25 cellular contexts compared by ENCODE assay signal in the genomic region with DNA sequence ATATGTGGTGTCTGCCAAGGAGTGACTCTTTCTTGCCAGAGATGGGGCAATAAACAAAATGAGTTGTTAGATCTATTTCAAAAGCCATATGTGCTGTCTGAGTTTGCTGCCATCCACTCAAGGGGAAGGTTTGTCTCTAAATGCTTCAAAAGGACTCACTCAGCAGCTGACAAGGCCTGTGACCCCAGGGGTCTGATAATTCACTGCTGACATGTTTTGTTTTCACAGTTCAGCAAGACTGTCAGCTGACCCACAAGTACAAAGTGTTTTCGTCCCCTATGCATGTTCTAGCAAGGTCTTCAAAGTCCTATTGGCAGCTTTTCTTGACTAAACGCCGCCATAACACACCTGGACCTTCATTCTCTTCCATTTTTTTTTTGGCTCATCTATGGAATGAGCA. TPM values are rescaled to one million over a fixed set of nuclear protein-coding genes. Genes with fewer than 3 reads are reported as not detected.
DNase-seq lines count a peak whose midpoint lies in the region; ATAC-seq and TF ChIP-seq lines count a peak whose summit lies in the region.
"Had no signal": no experiment of that assay in that cellular context is flagged by ENCODE, and none has a peak within 500 bp of the region (broad histone marks: within the 10 kb centered on the region; RNA-seq: fewer than 3 reads in every experiment).

No MANE protein-coding gene starts in this region.

- TF ChIP-seq CTCF in IMR-90 (conservative IDR thresholded peaks at IDR 0.05; ENCODE audit: low read depth, low read length), result no peak
- no peak for TF ChIP-seq CTCF in endodermal cell (conservative IDR thresholded peaks at IDR 0.05)
- no peak for TF ChIP-seq CTCF in nephron progenitor cell (IDR thresholded peaks at IDR 0.05)
- TF ChIP-seq CTCF in uterus (IDR thresholded peaks at IDR 0.05), result no peak

- H3K36me3 Mint-ChIP-seq in endodermal cell (ENCODE audit: low read depth) (no peaks in the 10 kb centered on the region), nephron progenitor cell (ENCODE audit: low read depth) (peaks cover 19% of the 10 kb centered on the region)
- H3K36me3 Mint-ChIP-seq: mesothelial cell of epicardium had no signal

- H3K4me1 ChIP-seq in IMR-90 (ENCODE audit: control insufficient read depth, insufficient read depth, low read length) (no peaks in the 10 kb centered on the region), endodermal cell (ENCODE audit: control insufficient read depth, insufficient read depth, low read length) (peaks cover 13% of the 10 kb centered on the region), uterus (no peaks in the 10 kb centered on the region)
- H3K4me1 ChIP-seq: HAP-1, left ventricle myocardium inferior, right lobe of liver had no signal

- H2BK5ac ChIP-seq in IMR-90 (ENCODE audit: low read depth, low read length, poor library complexity, severe bottlenecking), result no peak overlapping the region

- no peak overlapping the region for H2AK5ac ChIP-seq in IMR-90 (ENCODE audit: low read depth, low read length)

- H3K27me3 Mint-ChIP-seq in endodermal cell (ENCODE audit: insufficient read depth) (no peaks in the 10 kb centered on the region), nephron progenitor cell (ENCODE audit: low read depth, poor library complexity) (no peaks in the 10 kb centered on the region)
- H3K27me3 Mint-ChIP-seq: CD4-positive, CD25-positive, alpha-beta regulatory T cell; dendritic cell treated with granulocyte-macrophage colony-stimulating factor and Interleukin-4, amounts not matched to agents 40 ng/mL and 50 ng/mL, for 4 days; naive thymus-derived CD8-positive, alpha-beta T cell had no signal

- no peak overlapping the region for H3K4ac ChIP-seq in IMR-90 (ENCODE audit: low read depth, low read length)

- no peak overlapping the region for H4K8ac ChIP-seq in IMR-90 (ENCODE audit: low read depth in 2 of 2, low read length in 2 of 2)

- dilution Hi-C loops in IMR-90 (cut with HindIII; ENCODE audit: low sequenced_read_pairs, unreplicated experiment), result no loop called here

- no peak for TF ChIP-seq POLR2A in IMR-90 (IDR thresholded peaks at IDR 0.05; ENCODE audit: low read depth, low read length)
- TF ChIP-seq POLR2A in uterus (IDR thresholded peaks at IDR 0.05), result no peak

- H3K27me3 ChIP-seq in IMR-90 (ENCODE audit: control insufficient read depth, insufficient read depth, low read length), result no peaks in the 10 kb centered on the region
- no peaks in the 10 kb centered on the region for H3K27me3 ChIP-seq in endodermal cell (ENCODE audit: control insufficient read depth, insufficient read depth, low read length, poor library complexity, severe bottlenecking)
- no peaks in the 10 kb centered on the region for H3K27me3 ChIP-seq in uterus
- H3K27me3 ChIP-seq: right lobe of liver had no signal

- no peaks in the 10 kb centered on the region for H3K36me3 ChIP-seq in IMR-90 (ENCODE audit: control insufficient read depth, insufficient read depth, low read length)
- H3K36me3 ChIP-seq in endodermal cell (ENCODE audit: control insufficient read depth, insufficient read depth, low read length), result no peaks in the 10 kb centered on the region
- H3K36me3 ChIP-seq in uterus, result no peaks in the 10 kb centered on the region
- H3K36me3 ChIP-seq: HAP-1, left ventricle myocardium inferior, right lobe of liver, thoracic aorta had no signal

- no peak overlapping the region for H3K27ac ChIP-seq in IMR-90 (ENCODE audit: insufficient read depth, low read length)
- H3K27ac ChIP-seq in endodermal cell (ENCODE audit: low read depth, low read length), result no peak overlapping the region
- H3K27ac ChIP-seq in uterus, result no peak overlapping the region
- H3K27ac ChIP-seq: left ventricle myocardium inferior, right lobe of liver, thoracic aorta had no signal

- intact Hi-C loops in IMR-90 (cut with micrococcal nuclease), result no loop called here
- intact Hi-C loops in uterus (cut with DNase I; ENCODE audit: low total_unique reads), result no loop called here

- WGBS in IMR-90 (ENCODE audit: extremely low coverage in 2 of 2, insufficient read length in 1 of 2), 2 experiments, result 56% methylated on average over 2 of the region's 3 CpGs; no CpG with 5 or more reads in 1 of the 2 experiments
- WGBS in endodermal cell (ENCODE audit: insufficient coverage in 1 of 2, insufficient read length in 1 of 2), 2 experiments, result 60 to 75% methylated on average over 3 of the region's 3 CpGs

- no peak for ATAC-seq in IMR-90 (ENCODE audit: low read depth)
- ATAC-seq in GM21825 (IDR thresholded peaks at IDR 0.05; ENCODE audit: unreplicated experiment), result no peak
- no peak for ATAC-seq in GM18867 (IDR thresholded peaks at IDR 0.05; ENCODE audit: unreplicated experiment)
- ATAC-seq: naive thymus-derived CD8-positive, alpha-beta T cell; right lobe of liver; Right ventricle myocardium inferior; stimulated activated naive CD8-positive, alpha-beta T cell treated with anti-CD3 and anti-CD28 coated beads, Interleukin-15, Interleukin-2, amounts not matched to agents 100 U/mL and 50 U/mL, for 24 hours had no signal

- H3K18ac ChIP-seq in IMR-90 (ENCODE audit: low read depth, low read length), result no peak overlapping the region

- no peak overlapping the region for H3K14ac ChIP-seq in IMR-90 (replicated peaks; ENCODE audit: low read depth, low read length)

- H3K27ac Mint-ChIP-seq in endodermal cell (no peak overlapping the region), nephron progenitor cell (peak overlapping the region; percentile 46)
- H3K27ac Mint-ChIP-seq: activated naive CD4-positive, alpha-beta T cell treated with anti-CD3 and anti-CD28 coated beads for 36 hours; CD4-positive, CD25-positive, alpha-beta regulatory T cell; dendritic cell treated with granulocyte-macrophage colony-stimulating factor and Interleukin-4, amounts not matched to agents 40 ng/mL and 50 ng/mL, for 4 days had no signal

- H3K4me3 ChIP-seq in IMR-90 (ENCODE audit: insufficient read depth, low read depth, low read length) (no peak overlapping the region), endodermal cell (ENCODE audit: low read length) (peak overlapping the region; percentile 4), uterus (no peak overlapping the region)
- H3K4me3 ChIP-seq: HAP-1, left ventricle myocardium inferior, right lobe of liver, thoracic aorta had no signal

- H3K9me3 ChIP-seq in IMR-90 (ENCODE audit: control insufficient read depth, insufficient read depth, low read length) (no peaks in the 10 kb centered on the region), endodermal cell (ENCODE audit: control insufficient read depth, low read length) (no peaks in the 10 kb centered on the region), uterus (no peaks in the 10 kb centered on the region)
- H3K9me3 ChIP-seq: HAP-1, left ventricle myocardium inferior, right lobe of liver, thoracic aorta had no signal

- no peak overlapping the region for H2AK9ac ChIP-seq in IMR-90 (replicated peaks; ENCODE audit: low read depth, low read length, poor library complexity)

- H3K23ac ChIP-seq in IMR-90 (ENCODE audit: low read depth, low read length), result no peak overlapping the region

- H4K5ac ChIP-seq in IMR-90 (ENCODE audit: low read depth, low read length), result no peak overlapping the region

- BruUV-seq in IMR-90 (replicated peaks; lab: Mats Ljungman, UMichigan), result no TSS peak

- H4K91ac ChIP-seq in IMR-90 (ENCODE audit: insufficient read depth, low read depth, low read length), result no peak overlapping the region

- POLR2A ChIA-PET in IMR-90 (lab: Charles Lee; ENCODE audit: unreplicated experiment), result no interaction called here

- CTCF ChIA-PET in IMR-90 (lab: Yijun Ruan, JAX), result interaction anchor here (0.6 kb wide), 1 partner anchor 668 kb away, joined by 4 read pairs; no protein-coding TSS in a partner anchor

- H3K4me1 Mint-ChIP-seq in endodermal cell (peaks cover 31% of the 10 kb centered on the region), nephron progenitor cell (peaks cover 53% of the 10 kb centered on the region)
- H3K4me1 Mint-ChIP-seq: CD4-positive, CD25-positive, alpha-beta regulatory T cell; mesothelial cell of epicardium had no signal

- TF ChIP-seq RAD21 in IMR-90 (IDR thresholded peaks at IDR 0.05; ENCODE audit: low read length), result no peak

- H4K20me1 ChIP-seq in IMR-90 (ENCODE audit: insufficient read depth, low read length), result no peaks in the 10 kb centered on the region

- in situ Hi-C loops in IMR-90 (cut with MboI; ENCODE audit: low sequenced_read_pairs), result no loop called here

- no peak overlapping the region for H2BK20ac ChIP-seq in IMR-90 (ENCODE audit: low read depth, low read length)

- H2BK120ac ChIP-seq in IMR-90 (ENCODE audit: low read depth, low read length), result no peak overlapping the region

- no peak overlapping the region for H2AFZ ChIP-seq in IMR-90 (replicated peaks; ENCODE audit: low read length, poor library complexity)

- H3K4me3 Mint-ChIP-seq in endodermal cell, result no peak overlapping the region
- no peak overlapping the region for H3K4me3 Mint-ChIP-seq in nephron progenitor cell
- H3K4me3 Mint-ChIP-seq: activated naive CD4-positive, alpha-beta T cell treated with anti-CD3 and anti-CD28 coated beads for 36 hours; CD4-positive, CD25-positive, alpha-beta regulatory T cell; dendritic cell treated with granulocyte-macrophage colony-stimulating factor and Interleukin-4, amounts not matched to agents 40 ng/mL and 50 ng/mL, for 4 days; mesothelial cell of epicardium; naive thymus-derived CD8-positive, alpha-beta T cell had no signal

- H3K9ac ChIP-seq in IMR-90 (ENCODE audit: low read depth, low read length) (no peak overlapping the region), endodermal cell (ENCODE audit: extremely low read depth, low read length, poor library complexity, severe bottlenecking) (no peak overlapping the region)

- no peak overlapping the region for H3K56ac ChIP-seq in IMR-90 (ENCODE audit: extremely low read depth, insufficient read depth, low read length)

- H3K9me1 ChIP-seq in IMR-90 (ENCODE audit: insufficient read depth, low read length), result no peaks in the 10 kb centered on the region

- H3K9me3 Mint-ChIP-seq in endodermal cell (no peaks in the 10 kb centered on the region), nephron progenitor cell (peaks cover 32% of the 10 kb centered on the region)
- H3K9me3 Mint-ChIP-seq: activated naive CD4-positive, alpha-beta T cell treated with anti-CD3 and anti-CD28 coated beads for 36 hours had no signal

- DNase-seq in ELF-1 (ENCODE audit: low read depth, low spot score) (peak; percentile 40), IMR-90 (peak; percentile 33), endodermal cell (peak; percentile 48), nephron progenitor cell (peak; percentile 50), uterus (no peak)
- DNase-seq: activated CD4-positive, alpha-beta T cell treated with anti-CD3 and anti-CD28 coated beads for 4 hours; activated naive CD4-positive, alpha-beta T cell treated with anti-CD3 and anti-CD28 coated beads for 36 hours; anterior cingulate cortex; CD4-positive, CD25-positive, alpha-beta regulatory T cell; left ventricle myocardium inferior; naive thymus-derived CD8-positive, alpha-beta T cell; NCI-H187 treated with DMSO at 0.1 percent for 48 hours; NCI-H446 treated with DMSO at 0.1 percent for 48 hours; OCI-M1; right lobe of liver; stimulated activated CD4-positive, alpha-beta T cell treated with anti-CD3 and anti-CD28 coated beads, Interleukin-15, amount 100 ng/mL, for 24 hours; stimulated activated naive CD8-positive, alpha-beta T cell treated with anti-CD3 and anti-CD28 coated beads, Interleukin-15, Interleukin-2, amounts not matched to agents 100 U/mL and 50 U/mL, for 24 hours had no signal

- no peak overlapping the region for H3K4me2 ChIP-seq in IMR-90 (ENCODE audit: low read depth, low read length)

- no peaks in the 10 kb centered on the region for H3K79me1 ChIP-seq in IMR-90 (ENCODE audit: low read depth in 1 of 2, low read length in 2 of 2)

- H2BK15ac ChIP-seq in IMR-90 (ENCODE audit: low read depth, low read length), result no peak overlapping the region

RNA-seq across cellular contexts. Expression of gene PLCXD2, which starts 38.0 kb away (rescaled TPM):
- total RNA-seq in IMR-90 (2012; rRNA removed) (2.2 and 2.5 TPM in 2 replicates), endodermal cell (10 to 100 TPM in 1 of 2 donors, 1 to 10 TPM in 1; 7.3 to 12.1 TPM), uterus (1 to 10 TPM in 2 of 4 donors, under 1 TPM in 2; under 0.01 to 1.0 (median 0.65) TPM)
- polyA plus RNA-seq in IMR-90 (2012; rRNA removed), result 0.55 and 0.57 TPM in 2 replicates
- 0.20 and 0.37 TPM in 2 replicates for polyA plus RNA-seq in IMR-90 (2012; cell fraction: cytosol; rRNA removed)
- 0.74 and 1.9 TPM in 2 replicates for polyA plus RNA-seq in IMR-90 (2012; cell fraction: nucleus; rRNA removed; ENCODE audit: low replicate concordance)
- 7.0 TPM for polyA plus RNA-seq in endodermal cell (2013, experiment 1 of 2)
- polyA plus RNA-seq in endodermal cell (2013, experiment 2 of 2), result 5.9 TPM

RNA-seq across cellular contexts. Expression of gene ZBED2, which starts 41.4 kb away (rescaled TPM):
- 0.72 and 1.1 TPM in 2 replicates for total RNA-seq in IMR-90 (2012; rRNA removed)
- 0.36 and 0.51 TPM in 2 replicates for polyA plus RNA-seq in IMR-90 (2012; rRNA removed)
- polyA plus RNA-seq in IMR-90 (2012; cell fraction: cytosol; rRNA removed), result 0.15 and 0.34 TPM in 2 replicates
- 0.10 and 0.21 TPM in 2 replicates for polyA plus RNA-seq in IMR-90 (2012; cell fraction: nucleus; rRNA removed; ENCODE audit: low replicate concordance)
- total RNA-seq in endodermal cell, result not detected
- polyA plus RNA-seq in endodermal cell (2013, experiment 1 of 2), result not detected
- polyA plus RNA-seq in endodermal cell (2013, experiment 2 of 2), result not detected
- total RNA-seq in uterus, result under 1 TPM in 1 of 4 donors, not detected in 3; 0.35 TPM
- total RNA-seq: fibroblast of villous mesenchyme, left ventricle myocardium inferior, mesothelial cell of epicardium, right lobe of liver, Right ventricle myocardium inferior, thoracic aorta had no signal

Comparison
In these comparisons a context has a peak if more than half of its experiments do, and no peak if none do; other contexts are left out.
1. DNase-seq: peak in ELF-1 (single experiment), IMR-90 (single experiment), endodermal cell (single experiment) and nephron progenitor cell (single experiment); none in uterus (0 of 2).